ENCODE assay signal across 1 cellular context in genomic region chr11:110294509-110294908, GRCh38.
TF ChIP-seq lines count a peak whose summit lies in the region.

No MANE protein-coding gene starts in this region.

TF ChIP-seq in WTC11, 78 proteins besides CTCF, POLR2A, EP300 and RAD21 (continued from another document):
- TF ChIP-seq PRDM15 (CRISPR knock-in tag; IDR thresholded peaks at IDR 0.05) (no peak), ZNF671 (CRISPR knock-in tag; IDR thresholded peaks at IDR 0.05) (no peak), SP1 (CRISPR knock-in tag; conservative IDR thresholded peaks at IDR 0.05) (no peak), ZNF121 (CRISPR knock-in tag; IDR thresholded peaks at IDR 0.05) (no peak)
